Comparison of ENCODE assay signal across 8 cellular contexts in genomic region chr6:148947621-148948444, GRCh38.
A peak's percentile ranks its signal among the peaks of the same experiment; 100 is the strongest.
DNase-seq lines count a peak whose midpoint lies in the region; ATAC-seq and TF ChIP-seq lines count a peak whose summit lies in the region.

No MANE protein-coding gene starts in this region.

- H3K36me3 Mint-ChIP-seq in activated CD8-positive, alpha-beta memory T cell treated with anti-CD3 and anti-CD28 coated beads, Interleukin-2, amount 10 ng/mL, durations not matched to agents 7 days and 5 days: no peaks in the 10 kb centered on the region

- H3K27ac Mint-ChIP-seq in activated CD8-positive, alpha-beta memory T cell treated with anti-CD3 and anti-CD28 coated beads, Interleukin-2, amount 10 ng/mL, durations not matched to agents 7 days and 5 days: no peak overlapping the region

- H3K4me1 Mint-ChIP-seq in activated CD8-positive, alpha-beta memory T cell treated with anti-CD3 and anti-CD28 coated beads, Interleukin-2, amount 10 ng/mL, durations not matched to agents 7 days and 5 days: peaks cover 4% of the 10 kb centered on the region

- DNase-seq in AG10803 (ENCODE audit: low read depth): peak; percentile 78
- DNase-seq in HT-29 (ENCODE audit: low spot score): peak; percentile 93
- DNase-seq in NOMO-1 treated with DMSO at 0.1 percent for 48 hours (lab: John Stamatoyannopoulos, UW; ENCODE audit: unreplicated experiment): peak; percentile 56
- peak; percentile 84 for DNase-seq in activated CD8-positive, alpha-beta memory T cell treated with anti-CD3 and anti-CD28 coated beads, Interleukin-2, amount 10 ng/mL, durations not matched to agents 7 days and 5 days
- DNase-seq in epithelial cell of esophagus (ENCODE audit: low read depth): peak; percentile 83
- DNase-seq in myocyte (ENCODE audit: low read depth): peak; percentile 89
- DNase-seq in stimulated activated CD8-positive, alpha-beta memory T cell treated with anti-CD3 and anti-CD28 coated beads, Interleukin-7, amount 100 ng/mL, for 24 hours (ENCODE audit: low read depth): peak; percentile 76

- TF ChIP-seq CTCF in AG10803 (conservative IDR thresholded peaks at IDR 0.05; ENCODE audit: low read length): peak; percentile 96
- peak; percentile 95 for TF ChIP-seq CTCF in epithelial cell of esophagus (IDR thresholded peaks at IDR 0.05; ENCODE audit: insufficient read depth, low read depth, low read length, missing control alignments)

- no peak overlapping the region for H3K4me3 ChIP-seq in AG10803 (ENCODE audit: low read length)
- H3K4me3 ChIP-seq in epithelial cell of esophagus (ENCODE audit: low read length): no peak overlapping the region

- no peaks in the 10 kb centered on the region for H3K9me3 Mint-ChIP-seq in activated CD8-positive, alpha-beta memory T cell treated with anti-CD3 and anti-CD28 coated beads, Interleukin-2, amount 10 ng/mL, durations not matched to agents 7 days and 5 days (ENCODE audit: low read depth)

- peaks cover 3% of the 10 kb centered on the region for H3K27me3 Mint-ChIP-seq in activated CD8-positive, alpha-beta memory T cell treated with anti-CD3 and anti-CD28 coated beads, Interleukin-2, amount 10 ng/mL, durations not matched to agents 7 days and 5 days

- CTCF ChIA-PET in activated CD8-positive, alpha-beta memory T cell treated with anti-CD3 and anti-CD28 coated beads, Interleukin-2, amount 10 ng/mL, durations not matched to agents 7 days and 5 days (lab: Charles Lee): interaction anchor here (0.9 to 2.4 kb wide), 10 partner anchors 9 to 371 kb away, joined by 3 to 13 read pairs (median 4); partner anchors contain the start of gene UST

- ATAC-seq in GM18870 (IDR thresholded peaks at IDR 0.05; ENCODE audit: unreplicated experiment): peak; percentile 63
- ATAC-seq in activated CD8-positive, alpha-beta memory T cell treated with anti-CD3 and anti-CD28 coated beads, Interleukin-2, amount 10 ng/mL, durations not matched to agents 7 days and 5 days: peak; percentile 92

- H3K4me3 Mint-ChIP-seq in activated CD8-positive, alpha-beta memory T cell treated with anti-CD3 and anti-CD28 coated beads, Interleukin-2, amount 10 ng/mL, durations not matched to agents 7 days and 5 days: no peak overlapping the region
